Comparison of ENCODE assay signal across 27 cellular contexts in the genomic region with DNA sequence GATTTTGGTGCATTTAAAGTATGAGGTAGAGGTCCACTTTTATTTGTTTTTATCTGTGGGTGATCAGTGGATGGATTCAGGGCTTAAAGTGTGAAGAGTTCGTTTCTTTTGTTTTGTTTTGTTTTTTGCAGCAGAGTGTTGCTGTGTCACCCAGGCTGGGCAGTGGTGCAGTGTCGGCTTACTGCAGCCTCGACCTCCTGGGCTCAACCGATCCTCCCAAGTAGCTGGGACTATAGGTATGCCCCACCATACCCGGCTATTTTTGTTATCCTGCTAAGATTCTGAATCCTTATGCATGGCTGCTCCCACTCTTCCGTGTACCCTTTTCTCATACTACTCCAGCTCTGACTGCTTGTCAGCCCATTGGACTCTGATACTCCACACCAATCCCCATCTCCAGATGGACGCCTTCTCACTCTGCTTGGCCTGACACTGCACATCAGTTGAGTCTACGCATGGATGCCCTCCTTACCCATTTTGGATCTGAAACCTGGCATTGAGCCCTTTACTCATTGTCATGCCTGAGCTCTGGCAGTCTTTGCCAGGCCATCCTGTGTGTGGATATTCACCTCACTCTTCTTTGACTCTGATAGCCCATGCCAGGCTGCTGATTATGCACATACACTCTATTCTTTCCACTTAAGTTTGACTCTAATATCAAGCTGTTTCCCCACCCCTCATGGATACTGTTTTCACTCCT.
DNase-seq lines count a peak whose midpoint lies in the region; ATAC-seq and TF ChIP-seq lines count a peak whose summit lies in the region.
"Had no signal": no experiment of that assay in that cellular context is flagged by ENCODE, and none has a peak within 500 bp of the region (broad histone marks: within the 10 kb centered on the region; RNA-seq: fewer than 3 reads in every experiment).

No MANE protein-coding gene starts in this region.

- H3K4me3 Mint-ChIP-seq in CD8-positive, alpha-beta T cell, result no peak overlapping the region
- H3K4me3 Mint-ChIP-seq in endodermal cell, result no peak overlapping the region
- H3K4me3 Mint-ChIP-seq: activated T-cell treated with anti-CD3 and anti-CD28 coated beads, Interleukin-2, amount 50 U/mL, for 72 hours; B cell; CD4-positive, alpha-beta memory T cell; dendritic cell treated with granulocyte-macrophage colony-stimulating factor and Interleukin-4, amounts not matched to agents 40 ng/mL and 50 ng/mL, for 4 days; nephron progenitor cell; stimulated activated naive CD8-positive, alpha-beta T cell treated with anti-CD3 and anti-CD28 coated beads, Interleukin-15, amount 100 ng/mL, for 72 hours had no signal

- POLR2A ChIA-PET in CD8-positive, alpha-beta T cell (lab: Charles Lee), result no interaction called here

- 87 to 90% methylated on average over 8 of the region's 8 CpGs for WGBS in endodermal cell (ENCODE audit: insufficient coverage in 1 of 2, insufficient read length in 1 of 2), 2 experiments

- H3K27ac Mint-ChIP-seq in CD8-positive, alpha-beta T cell, result peak overlapping the region; percentile 10
- no peak overlapping the region for H3K27ac Mint-ChIP-seq in endodermal cell
- H3K27ac Mint-ChIP-seq: B cell; dendritic cell treated with granulocyte-macrophage colony-stimulating factor and Interleukin-4, amounts not matched to agents 40 ng/mL and 50 ng/mL, for 4 days; nephron progenitor cell; stimulated activated naive CD8-positive, alpha-beta T cell treated with anti-CD3 and anti-CD28 coated beads, Interleukin-15, amount 100 ng/mL, for 72 hours had no signal

- H3K4me1 Mint-ChIP-seq in CD8-positive, alpha-beta T cell (ENCODE audit: low read depth), result peaks cover 15% of the 10 kb centered on the region
- H3K4me1 Mint-ChIP-seq in endodermal cell, result no peaks in the 10 kb centered on the region
- H3K4me1 Mint-ChIP-seq: B cell; stimulated activated naive CD8-positive, alpha-beta T cell treated with anti-CD3 and anti-CD28 coated beads, Interleukin-15, amount 100 ng/mL, for 72 hours had no signal

- peaks cover 60% of the 10 kb centered on the region for H3K36me3 Mint-ChIP-seq in CD8-positive, alpha-beta T cell
- peaks cover 36% of the 10 kb centered on the region for H3K36me3 Mint-ChIP-seq in endodermal cell (ENCODE audit: low read depth)

- DNase-seq in CD8-positive, alpha-beta T cell, result no peak
- DNase-seq in MG63, result peak; percentile 2
- DNase-seq in cerebellar nuclear complex (lab: John Stamatoyannopoulos, UW), result peak; percentile 93 to 94
- peak; percentile 67 for DNase-seq in kidney tubule cell (ENCODE audit: low spot score)
- no peak for DNase-seq in NCI-H1930 (lab: John Stamatoyannopoulos, UW)
- DNase-seq in endodermal cell, result no peak
- DNase-seq: activated CD4-positive, CD25-positive, alpha-beta regulatory T cell; activated T-cell treated with anti-CD3 and anti-CD28 coated beads, Interleukin-2, amount 50 U/mL, for 72 hours; CD4-positive, alpha-beta memory T cell; DMS153; foreskin fibroblast; NCI-H1436 treated with DMSO at 0.1 percent for 48 hours; NCI-H524; nephron progenitor cell; ovary; SK-N-SH; stimulated activated naive CD8-positive, alpha-beta T cell treated with anti-CD3 and anti-CD28 coated beads, Interleukin-15, amount 100 ng/mL, for 72 hours; tibial artery had no signal

- no peak for TF ChIP-seq CTCF in CD8-positive, alpha-beta T cell (IDR thresholded peaks at IDR 0.05)
- TF ChIP-seq CTCF in endodermal cell (conservative IDR thresholded peaks at IDR 0.05), result no peak

- H3K9ac ChIP-seq in endodermal cell (ENCODE audit: extremely low read depth, low read length, poor library complexity, severe bottlenecking), result no peak overlapping the region
- H3K9ac ChIP-seq: SK-N-SH had no signal

- no peaks in the 10 kb centered on the region for H3K27me3 ChIP-seq in CD8-positive, alpha-beta T cell (ENCODE audit: insufficient read depth, low read length)
- H3K27me3 ChIP-seq in MG63, result no peaks in the 10 kb centered on the region
- no peaks in the 10 kb centered on the region for H3K27me3 ChIP-seq in endodermal cell (ENCODE audit: control insufficient read depth, insufficient read depth, low read length, poor library complexity, severe bottlenecking)
- H3K27me3 ChIP-seq: ascending aorta, esophagus muscularis mucosa, ovary, tibial artery, vagina had no signal

- H3K9me3 Mint-ChIP-seq in CD8-positive, alpha-beta T cell, result no peaks in the 10 kb centered on the region
- H3K9me3 Mint-ChIP-seq in endodermal cell, result peaks cover 5% of the 10 kb centered on the region
- H3K9me3 Mint-ChIP-seq: CD4-positive, alpha-beta memory T cell; dendritic cell treated with granulocyte-macrophage colony-stimulating factor and Interleukin-4, amounts not matched to agents 40 ng/mL and 50 ng/mL, for 4 days had no signal

- no peak for ATAC-seq in CD8-positive, alpha-beta T cell
- ATAC-seq in GM18511 (IDR thresholded peaks at IDR 0.05; ENCODE audit: unreplicated experiment) (no peak), GM21723 (IDR thresholded peaks at IDR 0.05; ENCODE audit: unreplicated experiment) (no peak)
- ATAC-seq: activated T-cell treated with anti-CD3 and anti-CD28 coated beads, Interleukin-2, amount 50 U/mL, for 72 hours; stimulated activated naive CD8-positive, alpha-beta T cell treated with anti-CD3 and anti-CD28 coated beads, Interleukin-15, amount 100 ng/mL, for 72 hours had no signal

- no peaks in the 10 kb centered on the region for H3K36me3 ChIP-seq in CD8-positive, alpha-beta T cell (ENCODE audit: insufficient read depth, low read length)
- peaks cover 8% of the 10 kb centered on the region for H3K36me3 ChIP-seq in MG63
- peaks cover 14% of the 10 kb centered on the region for H3K36me3 ChIP-seq in endodermal cell (ENCODE audit: control insufficient read depth, insufficient read depth, low read length)
- H3K36me3 ChIP-seq: ovary had no signal

- H3K4me1 ChIP-seq in CD8-positive, alpha-beta T cell (ENCODE audit: insufficient read depth, low read length), result no peaks in the 10 kb centered on the region
- no peaks in the 10 kb centered on the region for H3K4me1 ChIP-seq in endodermal cell (ENCODE audit: control insufficient read depth, insufficient read depth, low read length)
- H3K4me1 ChIP-seq: ascending aorta, esophagus muscularis mucosa, tibial artery, vagina had no signal

- no peak overlapping the region for H3K4me3 ChIP-seq in CD8-positive, alpha-beta T cell (ENCODE audit: low read depth, low read length)
- H3K4me3 ChIP-seq in MG63 (no peak overlapping the region), endodermal cell (ENCODE audit: low read length) (no peak overlapping the region)
- H3K4me3 ChIP-seq: ascending aorta, esophagus muscularis mucosa, ovary, smooth muscle cell, tibial artery, vagina had no signal

- no peak overlapping the region for H3K27ac ChIP-seq in CD8-positive, alpha-beta T cell (ENCODE audit: low read depth, low read length)
- H3K27ac ChIP-seq in endodermal cell (ENCODE audit: low read depth, low read length), result no peak overlapping the region
- H3K27ac ChIP-seq: ascending aorta, esophagus muscularis mucosa, ovary, RWPE1, tibial artery, vagina had no signal

- H3K9me3 ChIP-seq in CD8-positive, alpha-beta T cell (ENCODE audit: low read length), result no peaks in the 10 kb centered on the region
- no peaks in the 10 kb centered on the region; the same call in 1 of the 2 replicates for H3K9me3 ChIP-seq in MG63
- H3K9me3 ChIP-seq in endodermal cell (ENCODE audit: control insufficient read depth, low read length), result no peaks in the 10 kb centered on the region
- H3K9me3 ChIP-seq: ascending aorta, esophagus muscularis mucosa, ovary, SK-N-SH, tibial artery, vagina had no signal

- no peaks in the 10 kb centered on the region for H3K27me3 Mint-ChIP-seq in CD8-positive, alpha-beta T cell (ENCODE audit: low read depth)
- H3K27me3 Mint-ChIP-seq in endodermal cell (ENCODE audit: insufficient read depth), result no peaks in the 10 kb centered on the region
- H3K27me3 Mint-ChIP-seq: B cell; CD4-positive, alpha-beta memory T cell; dendritic cell treated with granulocyte-macrophage colony-stimulating factor and Interleukin-4, amounts not matched to agents 40 ng/mL and 50 ng/mL, for 4 days; stimulated activated naive CD8-positive, alpha-beta T cell treated with anti-CD3 and anti-CD28 coated beads, Interleukin-15, amount 100 ng/mL, for 72 hours had no signal

- intact Hi-C loops in CD8-positive, alpha-beta T cell (cut with DNase I, micrococcal nuclease), result no loop called here

- CTCF ChIA-PET in CD8-positive, alpha-beta T cell (lab: Charles Lee), result interaction anchor here (0.7 to 1.0 kb wide), 3 partner anchors 18 to 90 kb away, joined by 3 to 4 read pairs (median 3); no protein-coding TSS in a partner anchor

Comparison
In these comparisons a context has a peak if more than half of its experiments do, and no peak if none do; other contexts are left out.
1. DNase-seq: peak in MG63 (single experiment), cerebellar nuclear complex (2 of 2) and kidney tubule cell (single experiment); none in CD8-positive, alpha-beta T cell (0 of 7), NCI-H1930 (0 of 2) and endodermal cell (single experiment).